Comparison of ENCODE assay signal across 8 cellular contexts in the genomic region with DNA sequence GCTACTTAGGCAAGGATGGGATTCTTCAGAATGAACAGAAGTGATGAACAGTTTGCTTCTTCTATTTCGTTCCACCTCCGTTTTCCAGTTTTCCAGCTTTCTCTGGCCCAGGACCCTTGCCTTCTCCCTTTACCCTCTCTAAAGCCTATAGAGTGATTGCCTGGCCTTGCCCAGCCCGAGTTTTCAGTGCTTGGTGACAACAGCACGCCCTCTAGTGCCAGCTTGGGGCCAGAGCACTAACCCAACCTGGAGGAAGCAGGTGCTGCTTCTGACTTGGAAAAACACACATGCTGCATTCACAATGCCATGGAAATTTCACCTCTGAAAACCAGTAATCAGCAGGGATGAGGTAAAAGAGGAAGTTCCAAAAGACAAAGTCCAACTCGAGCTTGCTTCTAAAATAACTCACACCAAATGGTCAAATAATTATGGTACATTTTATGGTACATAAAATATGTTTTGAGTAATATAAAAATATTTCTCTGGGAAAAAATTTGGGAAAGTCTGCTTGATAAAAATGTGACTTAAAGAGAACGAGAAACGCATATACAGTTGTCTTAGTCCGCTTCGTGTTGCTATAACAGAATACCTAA. TPM values are rescaled to one million over a fixed set of nuclear protein-coding genes. Genes with fewer than 3 reads are reported as not detected.
DNase-seq lines count a peak whose midpoint lies in the region; ATAC-seq, FAIRE-seq and TF ChIP-seq lines count a peak whose summit lies in the region.

No MANE protein-coding gene starts in this region.

- no peaks in the 10 kb centered on the region for H3K9me3 ChIP-seq in HAP-1
- no peaks in the 10 kb centered on the region for H3K9me3 ChIP-seq in breast epithelium

- no peaks in the 10 kb centered on the region for H3K36me3 ChIP-seq in HAP-1 (replicated peaks)
- H3K36me3 ChIP-seq in breast epithelium: no peaks in the 10 kb centered on the region

- ATAC-seq in HG03095 (IDR thresholded peaks at IDR 0.05; ENCODE audit: unreplicated experiment): no peak

- intact Hi-C loops in breast epithelium (cut with DNase I; ENCODE audit: low total_unique reads): no loop called here

- peak; percentile 43 for FAIRE-seq in islet of Langerhans (lab: Jason Lieb, UNC)

- H3K4me3 ChIP-seq in HAP-1: no peak overlapping the region
- no peak overlapping the region for H3K4me3 ChIP-seq in WI38 (ENCODE audit: low read depth, low read length)
- H3K4me3 ChIP-seq in breast epithelium: no peak overlapping the region

- no peak for TF ChIP-seq POLR2A in breast epithelium (IDR thresholded peaks at IDR 0.05)

- in situ Hi-C loops in HAP-1 (cut with MboI; ENCODE audit: low sequenced_read_pairs): loop anchor here (5.0 kb wide), 1 partner anchor 128 kb away; no protein-coding TSS in a partner anchor

- TF ChIP-seq CTCF in WI38 (IDR thresholded peaks at IDR 0.05; ENCODE audit: low read depth, low read length) (peak; percentile 95), breast epithelium (IDR thresholded peaks at IDR 0.05) (peak; percentile 65 to 93 (median 84))

- H3K27me3 ChIP-seq in HAP-1 (ENCODE audit: low read depth) (no peaks in the 10 kb centered on the region), breast epithelium (peaks cover 0 to 2% of the 10 kb centered on the region in 2 donors)

- DNase-seq in CD1c-positive myeloid dendritic cell (ENCODE audit: extremely low spot score) (peak; percentile 68), HAP-1 (ENCODE audit: low spot score in 2 of 2) (peak; percentile 53 to 86), NCI-H2196 (lab: John Stamatoyannopoulos, UW; ENCODE audit: unreplicated experiment) (peak; percentile 85), breast epithelium (ENCODE audit: low spot score in 2 of 2) (peak; percentile 74 to 83)
- DNase-seq in stimulated activated CD4-positive, alpha-beta T cell treated with anti-CD3 and anti-CD28 coated beads, Interleukin-1b, Interleukin-23, amount 100 ng/mL, for 1 hour (ENCODE audit: low read depth in 2 of 2): peak; percentile 50 to 53

- no peak overlapping the region for H3K27ac ChIP-seq in breast epithelium

- no peaks in the 10 kb centered on the region for H3K4me1 ChIP-seq in HAP-1
- peaks cover 0 to 8% of the 10 kb centered on the region in 2 donors for H3K4me1 ChIP-seq in breast epithelium

RNA-seq across cellular contexts. Expression of a gene that starts 26.1 kb away (rescaled TPM):
- total RNA-seq in breast epithelium: 1 to 10 TPM; 1.4 to 6.0 (median 2.6) TPM

RNA-seq across cellular contexts. Expression of a gene that starts 32.8 kb away (rescaled TPM):
- 100 to 1,000 TPM in 1 of 3 donors, 10 to 100 TPM in 2; 76.4 to 123 (median 90.7) TPM for total RNA-seq in breast epithelium
